Comparison of ENCODE assay signal across 8 cellular contexts in the genomic region with DNA sequence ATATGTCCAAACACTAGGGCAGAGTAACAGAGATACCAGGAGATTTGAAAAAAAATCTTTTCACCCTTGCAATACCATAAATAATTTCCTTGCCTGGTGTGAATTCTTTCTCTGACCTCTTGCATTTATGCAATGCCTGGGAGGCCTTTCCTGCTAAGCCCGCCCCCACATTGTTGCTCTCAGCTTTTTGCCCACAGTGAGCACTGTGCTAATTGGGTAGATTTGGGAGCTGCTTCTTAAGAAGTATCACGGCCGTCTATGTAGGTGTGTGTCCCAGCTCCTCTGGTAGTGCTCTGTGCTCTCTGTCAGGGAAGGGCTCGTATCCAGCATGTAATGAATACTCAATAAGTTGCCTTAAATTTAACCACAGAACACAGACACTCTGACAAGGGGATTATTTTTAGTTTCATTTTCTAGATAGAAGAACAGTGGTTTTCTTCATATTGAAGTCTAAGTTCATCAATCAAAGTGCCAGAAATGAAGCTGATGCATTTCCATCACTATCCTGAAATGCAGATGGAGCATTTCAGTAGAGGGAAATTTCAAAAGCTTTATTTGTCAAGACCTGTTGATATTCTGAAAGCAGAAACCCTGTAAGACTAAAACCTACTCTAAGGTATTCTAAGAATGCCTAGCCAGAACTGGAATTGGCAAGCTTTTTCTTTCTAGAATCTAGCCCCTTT. TPM values are rescaled to one million over a fixed set of nuclear protein-coding genes. Genes with fewer than 3 reads are reported as not detected.
DNase-seq lines count a peak whose midpoint lies in the region; ATAC-seq, FAIRE-seq and TF ChIP-seq lines count a peak whose summit lies in the region.

No MANE protein-coding gene starts in this region.

- peak; percentile 35 for ATAC-seq in GM21576 (IDR thresholded peaks at IDR 0.05; ENCODE audit: unreplicated experiment)

- no peak overlapping the region for H3K4me3 ChIP-seq in thyroid gland (replicated peaks in 1 of 3)
- H3K4me3 ChIP-seq in kidney (ENCODE audit: low read length in 2 of 2), result peak overlapping the region in 1 of 2 donors; percentile 45
- H3K4me3 ChIP-seq in ascending aorta, result peak overlapping the region in 1 of 2 donors; percentile 11

- no peaks in the 10 kb centered on the region for H3K9me3 Mint-ChIP-seq in IgD-negative memory B cell

- no peaks in the 10 kb centered on the region for H3K9me3 ChIP-seq in thyroid gland
- H3K9me3 ChIP-seq in kidney (ENCODE audit: control insufficient read depth in 1 of 2, low read length in 2 of 2), result no peaks in the 10 kb centered on the region
- H3K9me3 ChIP-seq in ascending aorta, result no peaks in the 10 kb centered on the region

- intact Hi-C loops in thyroid gland (cut with DNase I), result no loop called here
- intact Hi-C loops in kidney (cut with DNase I), result no loop called here
- intact Hi-C loops in ascending aorta (cut with DNase I), result loop anchor here (5.0 kb wide), 1 partner anchor 54 kb away; a partner anchor contains a TSS

- POLR2A ChIA-PET in GM10248 (lab: Yijun Ruan, JAX), result interaction anchor here (0.5 to 0.9 kb wide), 2 partner anchors 14 to 66 kb away, joined by 3 to 4 read pairs; no protein-coding TSS in a partner anchor

- H3K36me3 ChIP-seq in thyroid gland, result no peaks in the 10 kb centered on the region
- no peaks in the 10 kb centered on the region for H3K36me3 ChIP-seq in kidney (ENCODE audit: control insufficient read depth in 1 of 2, insufficient read depth in 2 of 2, low read length in 2 of 2)
- no peaks in the 10 kb centered on the region for H3K36me3 ChIP-seq in ascending aorta

- H3K36me3 Mint-ChIP-seq in IgD-negative memory B cell, result peaks cover 5% of the 10 kb centered on the region

- H3K27ac Mint-ChIP-seq in IgD-negative memory B cell, result peak overlapping the region; percentile 21 to 69 (median 45)

- peak overlapping the region; percentile 59 to 96 (median 86) for H3K4me3 Mint-ChIP-seq in IgD-negative memory B cell

- H3K27ac ChIP-seq in thyroid gland, result no peak overlapping the region
- H3K27ac ChIP-seq in kidney (ENCODE audit: low read depth in 2 of 2, low read length in 2 of 2), result peak overlapping the region in 1 of 2 donors; percentile 9
- H3K27ac ChIP-seq in ascending aorta, result no peak overlapping the region

- CTCF ChIA-PET in GM10248 (lab: Yijun Ruan, JAX), result interaction anchor here (0.8 to 2.8 kb wide), 10 partner anchors 9 to 191 kb away, joined by 3 to 11 read pairs (median 4); no protein-coding TSS in a partner anchor

- peaks cover 7 to 12% of the 10 kb centered on the region in 2 donors for H3K4me1 ChIP-seq in thyroid gland
- peaks cover 3 to 6% of the 10 kb centered on the region in 2 donors for H3K4me1 ChIP-seq in kidney (ENCODE audit: control insufficient read depth in 1 of 2, insufficient read depth in 1 of 2, low read depth in 1 of 2, low read length in 2 of 2)
- peaks cover 0 to 5% of the 10 kb centered on the region in 2 donors for H3K4me1 ChIP-seq in ascending aorta

- DNase-seq in GM10248 (ENCODE audit: extremely low spot score) (peak; percentile 32), astrocyte of the hippocampus (ENCODE audit: low read depth, low spot score) (peak; percentile 85), lung microvascular endothelial cell (ENCODE audit: low read depth in 2 of 2) (peak; percentile 8 to 61), thyroid gland (no peak), kidney (no peak), ascending aorta (ENCODE audit: low spot score in 2 of 2) (no peak)

- no peak for FAIRE-seq in kidney (lab: Jason Lieb, UNC)

- H3K9ac ChIP-seq in kidney (ENCODE audit: low read length in 2 of 2), result peak overlapping the region in 1 of 2 donors; percentile 10

- no peaks in the 10 kb centered on the region for H3K27me3 Mint-ChIP-seq in IgD-negative memory B cell

- TF ChIP-seq POLR2A in thyroid gland (IDR thresholded peaks at IDR 0.05), result no peak

- WGBS in thyroid gland, 2 donors, result 61 to 87% methylated on average over 4 of the region's 4 CpGs

- TF ChIP-seq CTCF in GM10248 (IDR thresholded peaks at IDR 0.05; ENCODE audit: control extremely low read depth, extremely low read depth, low read depth, missing control alignments), result no peak
- TF ChIP-seq CTCF in thyroid gland (IDR thresholded peaks at IDR 0.05), result no peak
- TF ChIP-seq CTCF in kidney (IDR thresholded peaks at IDR 0.05; ENCODE audit: borderline replicate concordance, extremely low read depth, insufficient read depth), result no peak
- TF ChIP-seq CTCF in ascending aorta (IDR thresholded peaks at IDR 0.05), result no peak

- H3K27me3 ChIP-seq in thyroid gland (no peaks in the 10 kb centered on the region), ascending aorta (no peaks in the 10 kb centered on the region)

- peaks cover 46 to 59% (median 54%) of the 10 kb centered on the region in 3 donors for H3K4me1 Mint-ChIP-seq in IgD-negative memory B cell

RNA-seq across cellular contexts. Expression of a gene that starts 54.5 kb away (rescaled TPM):
- polyA plus RNA-seq in IgD-negative memory B cell (15.2 TPM), kidney (ENCODE audit: insufficient read depth, low read depth, low replicate concordance) (0.84 TPM)
- total RNA-seq in lung microvascular endothelial cell (5.0 and 14.3 TPM in 2 replicates), thyroid gland (10 to 100 TPM; 10.5 to 42.9 (median 17.1) TPM), kidney (12.9 TPM), ascending aorta (15.0 TPM)

Comparison
In these comparisons a context has a peak if more than half of its experiments do, and no peak if none do; other contexts are left out.
1. DNase-seq: peak in GM10248 (single experiment), astrocyte of the hippocampus (single experiment) and lung microvascular endothelial cell (2 of 2); none in thyroid gland (0 of 2), kidney (single experiment) and ascending aorta (0 of 2).